Comparison of ENCODE assay signal across 8 cellular contexts in the genomic region with DNA sequence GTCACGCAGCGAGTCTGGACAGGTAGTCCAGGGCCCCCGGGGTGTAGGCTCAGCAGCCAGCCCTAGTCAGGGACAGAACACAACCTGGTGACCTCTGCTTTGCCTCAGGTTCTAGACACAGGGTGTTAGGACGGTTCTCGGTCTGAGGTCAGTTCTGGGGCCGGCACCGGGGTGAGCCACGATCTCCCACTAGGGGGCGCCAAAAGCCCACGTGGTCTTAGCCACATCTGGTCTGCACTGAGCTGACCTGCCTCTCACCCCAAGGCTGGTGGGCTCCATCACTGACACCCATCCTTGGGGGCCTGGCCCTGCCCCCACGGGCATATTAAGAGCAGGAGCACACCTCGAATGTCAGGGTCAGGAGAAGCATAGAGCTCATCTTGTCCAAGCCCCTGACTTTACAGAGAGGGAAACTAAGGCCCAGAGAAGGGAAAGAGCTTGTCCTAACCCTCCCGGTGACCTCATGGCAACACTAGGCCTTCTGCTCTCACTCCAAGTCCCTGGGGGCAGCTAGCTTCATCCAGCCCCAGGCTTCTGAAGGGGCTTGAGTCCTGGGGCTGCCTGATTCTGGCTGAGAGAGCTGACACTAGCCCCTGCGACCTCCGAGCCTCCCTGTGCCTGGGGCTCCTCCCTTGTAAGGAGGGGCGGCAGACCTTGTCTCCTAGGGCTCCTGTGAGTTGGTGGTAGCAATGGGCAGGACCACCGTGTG. TPM values are rescaled to one million over a fixed set of nuclear protein-coding genes. Genes with fewer than 3 reads are reported as not detected.
A peak's percentile ranks its signal among the peaks of the same experiment; 100 is the strongest.
DNase-seq lines count a peak whose midpoint lies in the region; ATAC-seq and TF ChIP-seq lines count a peak whose summit lies in the region.

No MANE protein-coding gene starts in this region.

- peak; percentile 74 for ATAC-seq in GM18867 (IDR thresholded peaks at IDR 0.05; ENCODE audit: unreplicated experiment)
- ATAC-seq in HG03571 (IDR thresholded peaks at IDR 0.05; ENCODE audit: unreplicated experiment) = peak; percentile 72
- ATAC-seq in thoracic aorta (ENCODE audit: insufficient number of reproducible peaks, low FRiP score, low read depth) = peak; percentile 50

- H3K79me1 ChIP-seq in neuronal stem cell (ENCODE audit: low read depth, low read length) = no peaks in the 10 kb centered on the region

- no peak overlapping the region for H3K9ac ChIP-seq in neuronal stem cell (ENCODE audit: low read depth, low read length, poor library complexity)

- peak; percentile 85 for TF ChIP-seq CTCF in fibroblast of pulmonary artery (IDR thresholded peaks at IDR 0.05; ENCODE audit: low read length, missing control alignments)
- TF ChIP-seq CTCF in thoracic aorta (IDR thresholded peaks at IDR 0.05) = peak; percentile 88

- H3K27ac ChIP-seq in neuronal stem cell (replicated peaks; ENCODE audit: low read length) (no peak overlapping the region), thoracic aorta (no peak overlapping the region)

- peak; percentile 85 for DNase-seq in AG08395 (ENCODE audit: low spot score)
- peak; percentile 72 for DNase-seq in RKO (ENCODE audit: low spot score)
- DNase-seq in activated T-cell treated with anti-CD3 and anti-CD28 coated beads, Interleukin-2, amount 50 U/mL, for 48 hours = peak; percentile 90 to 91
- DNase-seq in fibroblast of pulmonary artery (ENCODE audit: low read depth) = peak; percentile 71
- peak; percentile 79 for DNase-seq in neuronal stem cell (ENCODE audit: low spot score)
- peak; percentile 10 for DNase-seq in thoracic aorta (ENCODE audit: low spot score)

- no peak overlapping the region for H3K14ac ChIP-seq in neuronal stem cell (ENCODE audit: low read length)

- peaks cover 19% of the 10 kb centered on the region in 2 donors for H3K4me1 ChIP-seq in neuronal stem cell (ENCODE audit: control insufficient read depth in 2 of 2, insufficient read depth in 1 of 2, low read depth in 1 of 2, low read length in 2 of 2)
- no peaks in the 10 kb centered on the region for H3K4me1 ChIP-seq in thoracic aorta (ENCODE audit: control insufficient read depth in 1 of 2, low read depth in 2 of 2)

- peak overlapping the region; percentile 52 for H3K23ac ChIP-seq in neuronal stem cell (ENCODE audit: low read depth, low read length, poor library complexity)

- H2BK5ac ChIP-seq in neuronal stem cell (ENCODE audit: low read length) = peak overlapping the region; percentile 83

- peak overlapping the region; percentile 98 for H2AK5ac ChIP-seq in neuronal stem cell (ENCODE audit: low read depth, low read length)

- no peaks in the 10 kb centered on the region for H3K36me3 ChIP-seq in neuronal stem cell (replicated peaks in 1 of 2; ENCODE audit: control insufficient read depth in 2 of 2, insufficient read depth in 2 of 2, low read length in 2 of 2)
- H3K36me3 ChIP-seq in thoracic aorta = no peaks in the 10 kb centered on the region

- H3K4me2 ChIP-seq in neuronal stem cell (ENCODE audit: insufficient read depth, low read length, poor library complexity, severe bottlenecking) = no peak overlapping the region

- H3K4me3 ChIP-seq in fibroblast of pulmonary artery (replicated peaks; ENCODE audit: low read depth, low read length) = no peak overlapping the region
- H3K4me3 ChIP-seq in neuronal stem cell (ENCODE audit: low read length in 2 of 2) = no peak overlapping the region
- H3K4me3 ChIP-seq in thoracic aorta = no peak overlapping the region

- H4K91ac ChIP-seq in neuronal stem cell (ENCODE audit: low read depth, low read length, poor library complexity) = no peak overlapping the region

- peak overlapping the region; percentile 76 for H2AFZ ChIP-seq in neuronal stem cell (ENCODE audit: low read length)

- H3K9me3 ChIP-seq in neuronal stem cell (replicated peaks in 1 of 2; ENCODE audit: control insufficient read depth in 2 of 2, insufficient read depth in 1 of 2, low read depth in 1 of 2, low read length in 2 of 2) (no peaks in the 10 kb centered on the region), thoracic aorta (no peaks in the 10 kb centered on the region)

- H3K18ac ChIP-seq in neuronal stem cell (ENCODE audit: low read length) = peak overlapping the region; percentile 90

- H2BK15ac ChIP-seq in neuronal stem cell (ENCODE audit: low read length) = peak overlapping the region; percentile 90

- WGBS in neuronal stem cell (ENCODE audit: extremely low coverage in 2 of 2, insufficient read length in 2 of 2, insufficient replicate concordance in 1 of 2), 2 donors = no CpG with 5 or more reads among the region's 17 CpGs

- no peak overlapping the region for H3K4ac ChIP-seq in neuronal stem cell (ENCODE audit: low read length)

- peak overlapping the region; percentile 65 for H2BK120ac ChIP-seq in neuronal stem cell (ENCODE audit: low read depth, low read length)

- no peak overlapping the region for H4K8ac ChIP-seq in neuronal stem cell (ENCODE audit: low read depth, low read length)

- peak overlapping the region; percentile 14 for H2BK12ac ChIP-seq in neuronal stem cell (ENCODE audit: low read length)

- H3K27me3 ChIP-seq in neuronal stem cell (ENCODE audit: control insufficient read depth in 3 of 3, insufficient read depth in 3 of 3, low read depth in 1 of 3, low read length in 3 of 3) (no peaks in the 10 kb centered on the region), thoracic aorta (replicated peaks; ENCODE audit: insufficient read depth) (no peaks in the 10 kb centered on the region)

RNA-seq across cellular contexts. Expression of a gene that starts 9.0 kb away (rescaled TPM):
- under 0.01 TPM for polyA plus RNA-seq in neuronal stem cell (2013, experiment 1 of 2)
- not detected for polyA plus RNA-seq in neuronal stem cell (2013, experiment 2 of 2)
- not detected for total RNA-seq in thoracic aorta

RNA-seq across cellular contexts. Expression of a gene that starts 43.6 kb away (rescaled TPM):
- polyA plus RNA-seq in neuronal stem cell (2013, experiment 1 of 2) = 9.5 TPM
- polyA plus RNA-seq in neuronal stem cell (2013, experiment 2 of 2) = 9.7 TPM
- total RNA-seq in thoracic aorta = 10 to 100 TPM; 10.8 to 19.8 TPM

Comparison
In these comparisons a context has a peak if more than half of its experiments do, and no peak if none do; other contexts are left out.
1. DNase-seq: peak in every context shown above with its lines; median percentile 90 in activated T-cell treated with anti-CD3 and anti-CD28 coated beads, Interleukin-2, amount 50 U/mL, for 48 hours; 85 in AG08395; 79 in neuronal stem cell; 72 in RKO; 71 in fibroblast of pulmonary artery; 10 in thoracic aorta.